12 cellular contexts compared by ENCODE assay signal in genomic region chr7:158276414-158277218, GRCh38.
"Had no signal": no experiment of that assay in that cellular context is flagged by ENCODE, and none has a peak within 500 bp of the region (broad histone marks: within the 10 kb centered on the region; RNA-seq: fewer than 3 reads in every experiment).

No MANE protein-coding gene starts in this region.

- ATAC-seq: esophagus mucosa, pancreas had no signal

- H3K36me3 ChIP-seq: pancreas had no signal

- FAIRE-seq: colon, pancreas had no signal

- H3K9me3 Mint-ChIP-seq: activated naive CD4-positive, alpha-beta T cell treated with anti-CD3 and anti-CD28 coated beads for 36 hours; mesothelial cell of epicardium; neural crest cell had no signal

- H3K4me3 Mint-ChIP-seq: activated naive CD4-positive, alpha-beta T cell treated with anti-CD3 and anti-CD28 coated beads for 36 hours; mesothelial cell of epicardium; neural crest cell had no signal

- H3K4me3 ChIP-seq: pancreas had no signal

- H3K36me3 Mint-ChIP-seq: mesothelial cell of epicardium had no signal

- H3K27ac Mint-ChIP-seq: activated naive CD4-positive, alpha-beta T cell treated with anti-CD3 and anti-CD28 coated beads for 36 hours; mesothelial cell of epicardium had no signal

- DNase-seq: activated CD4-positive, alpha-beta T cell treated with anti-CD3 and anti-CD28 coated beads, Interleukin-2, amount 50 U/mL, for 1 hour; activated CD8-positive, alpha-beta memory T cell treated with anti-CD3 and anti-CD28 coated beads for 24 hours; activated naive CD4-positive, alpha-beta T cell treated with anti-CD3 and anti-CD28 coated beads for 36 hours; hippocampal formation; stimulated activated CD4-positive, alpha-beta T cell treated with anti-CD3 and anti-CD28 coated beads, Interleukin-15, amount 100 ng/mL, for 24 hours; stimulated activated CD4-positive, alpha-beta T cell treated with anti-CD3 and anti-CD28 coated beads, Interleukin-4, amount 100 ng/mL, for 24 hours; stimulated activated naive CD4-positive, alpha-beta T cell treated with Interleukin-2 at 50 U/mL for 16 hours had no signal

- H3K4me1 Mint-ChIP-seq: mesothelial cell of epicardium had no signal

- H3K4me1 ChIP-seq: pancreas had no signal

- H3K27ac ChIP-seq: pancreas had no signal

- H3K27me3 ChIP-seq: pancreas had no signal

- H3K9me3 ChIP-seq: pancreas had no signal
